ENCODE assay signal across 1 cellular context in genomic region chr4:122151982-122152698, GRCh38.
TF ChIP-seq lines count a peak whose summit lies in the region.

Gene BLTP1, plus strand, starts transcription at chr4:122152331. Its CDS starts 18,317 bp downstream, at chr4:122170648.

TF ChIP-seq in WTC11, 78 proteins besides CTCF, POLR2A, EP300 and RAD21 (continued from another document):
- TF ChIP-seq AFF4 (CRISPR knock-in tag; IDR thresholded peaks at IDR 0.05; ENCODE audit: borderline replicate concordance) (peak; percentile 35; the same call in 1 of the 2 replicates), OVOL2 (CRISPR knock-in tag; IDR thresholded peaks at IDR 0.05; ENCODE audit: borderline replicate concordance) (no peak), ZBTB21 (CRISPR knock-in tag; IDR thresholded peaks at IDR 0.05; ENCODE audit: borderline replicate concordance) (0 out of 2 replicates have a peak, but pooled peaks have one; percentile 48), E2F5 (CRISPR knock-in tag; IDR thresholded peaks at IDR 0.05) (peak; percentile 83), E2F4 (CRISPR knock-in tag; IDR thresholded peaks at IDR 0.05; ENCODE audit: borderline replicate concordance, low read depth) (no peak), ZNF416 (CRISPR knock-in tag; IDR thresholded peaks at IDR 0.05) (no peak), ZNF512 (CRISPR knock-in tag; IDR thresholded peaks at IDR 0.05; ENCODE audit: borderline replicate concordance) (no peak), CREB1 (CRISPR knock-in tag; IDR thresholded peaks at IDR 0.05) (peak; percentile 84), TEAD1 (CRISPR knock-in tag; IDR thresholded peaks at IDR 0.05) (peak; percentile 86; the same call in 1 of the 2 replicates), ETV6 (CRISPR knock-in tag; IDR thresholded peaks at IDR 0.05) (peak; percentile 87), SOX15 (CRISPR knock-in tag; IDR thresholded peaks at IDR 0.05) (no peak), IRF2 (CRISPR knock-in tag; IDR thresholded peaks at IDR 0.05; ENCODE audit: borderline replicate concordance, low read depth) (no peak), NR3C1 (CRISPR knock-in tag; conservative IDR thresholded peaks at IDR 0.05; ENCODE audit: low read depth) (0 out of 2 replicates have a peak, but pooled peaks have one; percentile 21), NR2C2 (CRISPR knock-in tag; IDR thresholded peaks at IDR 0.05) (no peak), KAT7 (CRISPR knock-in tag; IDR thresholded peaks at IDR 0.05; ENCODE audit: borderline replicate concordance) (no peak), SMAD3 (CRISPR knock-in tag; IDR thresholded peaks at IDR 0.05; ENCODE audit: borderline replicate concordance) (no peak), NR1H2 (CRISPR knock-in tag; IDR thresholded peaks at IDR 0.05) (no peak), GRHL2 (CRISPR knock-in tag; IDR thresholded peaks at IDR 0.05; ENCODE audit: insufficient replicate concordance, severe bottlenecking) (no peak), PRDM15 (CRISPR knock-in tag; IDR thresholded peaks at IDR 0.05) (no peak), NFE2L1 (CRISPR knock-in tag; IDR thresholded peaks at IDR 0.05) (no peak), ARID4B (CRISPR knock-in tag; IDR thresholded peaks at IDR 0.05; ENCODE audit: borderline replicate concordance) (peak; percentile 66; the same call in 1 of the 2 replicates), ELF4 (CRISPR knock-in tag; IDR thresholded peaks at IDR 0.05; ENCODE audit: low read depth) (no peak), CREM (CRISPR knock-in tag; IDR thresholded peaks at IDR 0.05) (peak; percentile 96), ZNF219 (CRISPR knock-in tag; IDR thresholded peaks at IDR 0.05; ENCODE audit: borderline replicate concordance) (no peak), ZMAT4 (CRISPR knock-in tag; IDR thresholded peaks at IDR 0.05) (no peak), TP53 (CRISPR knock-in tag; IDR thresholded peaks at IDR 0.05) (no peak), MLX (CRISPR knock-in tag; IDR thresholded peaks at IDR 0.05) (0 out of 2 replicates have a peak, but pooled peaks have one; percentile 70), TCF7 (CRISPR knock-in tag; IDR thresholded peaks at IDR 0.05; ENCODE audit: low read depth) (no peak), FOXJ3 (CRISPR knock-in tag; IDR thresholded peaks at IDR 0.05; ENCODE audit: borderline replicate concordance) (no peak), ATF6 (CRISPR knock-in tag; IDR thresholded peaks at IDR 0.05) (no peak), SMAD4 (CRISPR knock-in tag; IDR thresholded peaks at IDR 0.05) (no peak), ZNF232 (CRISPR knock-in tag; IDR thresholded peaks at IDR 0.05) (0 out of 2 replicates have a peak, but pooled peaks have one; percentile 24), NFYB (CRISPR knock-in tag; conservative IDR thresholded peaks at IDR 0.05; ENCODE audit: low read depth) (no peak), ATF1 (CRISPR knock-in tag; IDR thresholded peaks at IDR 0.05) (no peak)
TF ChIP-seq in WTC11: peak in this region for 20.
